1 cellular context compared by ENCODE assay signal in the genomic region with DNA sequence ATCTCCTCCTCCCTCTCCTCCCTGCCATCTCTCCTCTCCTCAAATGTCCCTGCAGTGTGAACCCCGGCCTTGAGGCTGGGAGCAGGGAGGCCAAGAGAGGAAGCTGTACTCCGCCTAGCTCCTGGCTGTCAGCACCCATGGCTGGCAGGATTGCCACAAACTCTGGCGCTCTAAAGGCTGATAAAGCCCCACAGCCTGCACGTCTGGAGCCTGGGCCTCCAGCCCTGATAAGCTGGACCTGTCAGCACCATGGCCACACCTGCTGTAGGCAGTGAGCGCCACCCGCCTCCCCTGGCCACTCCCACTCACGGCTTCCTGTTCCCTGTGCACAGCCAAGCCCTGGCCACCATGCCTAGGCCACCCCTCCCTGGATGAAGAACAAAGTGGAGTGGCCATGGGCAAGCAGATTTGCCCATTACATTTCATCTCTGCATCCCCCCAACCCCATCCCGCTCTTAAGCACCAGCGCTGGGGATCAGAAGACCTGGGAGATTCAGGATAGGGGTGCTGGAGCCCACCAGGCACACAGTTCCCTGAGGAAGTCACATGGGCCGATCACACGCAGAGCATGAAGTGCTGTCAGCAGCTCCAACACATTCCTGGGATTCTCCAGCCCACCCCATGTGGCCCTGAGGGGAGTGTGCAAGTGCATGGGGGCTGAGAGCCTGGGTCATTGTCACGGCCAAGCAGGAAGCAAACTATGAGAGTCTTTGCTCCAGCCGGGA.
TF ChIP-seq lines count a peak whose summit lies in the region.

No MANE protein-coding gene starts in this region.

TF ChIP-seq in K562, 482 proteins besides CTCF, POLR2A, EP300 and RAD21 (continued from another document and continues in another):
- TF ChIP-seq MECOM (CRISPR knock-in tag; IDR thresholded peaks at IDR 0.05) (peak; percentile 5; the same call in 1 of the 2 replicates), HMGN3 (IDR thresholded peaks at IDR 0.05; ENCODE audit: borderline replicate concordance, extremely low read depth, insufficient read length, low read depth, low read length) (peak; percentile 99), ZKSCAN1 (IDR thresholded peaks at IDR 0.05; ENCODE audit: low read depth, low read length) (peak; percentile 91), CBX2 (IDR thresholded peaks at IDR 0.05; ENCODE audit: insufficient read depth, low read length, poor library complexity, severe bottlenecking) (no peak), ZNF79 (CRISPR knock-in tag; IDR thresholded peaks at IDR 0.05; ENCODE audit: low read depth) (peak; percentile 47; the same call in 1 of the 2 replicates), ZNF583 (CRISPR knock-in tag; IDR thresholded peaks at IDR 0.05) (peak; percentile 80), GABPA (tag; conservative IDR thresholded peaks at IDR 0.05; ENCODE audit: low read depth) (peak; percentile 69), NBN (IDR thresholded peaks at IDR 0.05; ENCODE audit: low read depth) (peak; percentile 91; the same call in 1 of the 2 replicates), ZNF124 (CRISPR knock-in tag; IDR thresholded peaks at IDR 0.05) (no peak), MTA2 (IDR thresholded peaks at IDR 0.05; ENCODE audit: low read depth) (peak; percentile 89), ZKSCAN3 (CRISPR knock-in tag; IDR thresholded peaks at IDR 0.05) (peak; percentile 53; the same call in 1 of the 2 replicates), ZNF197 (CRISPR knock-in tag; IDR thresholded peaks at IDR 0.05; ENCODE audit: low read depth) (no peak), TCF7 (IDR thresholded peaks at IDR 0.05; ENCODE audit: borderline replicate concordance) (0 out of 2 replicates have a peak, but pooled peaks have one; percentile 76), ZNF217 (CRISPR knock-in tag; IDR thresholded peaks at IDR 0.05) (no peak), ZNF41 (CRISPR knock-in tag; conservative IDR thresholded peaks at IDR 0.05) (0 out of 2 replicates have a peak, but pooled peaks have one; percentile 3), NRF1 (conservative IDR thresholded peaks at IDR 0.05 in 1 of 2, IDR thresholded peaks at IDR 0.05 in 1 of 2) (peak; percentile 59 to 73), TAL1 (IDR thresholded peaks at IDR 0.05) (peak; percentile 94), CBX1 (IDR thresholded peaks at IDR 0.05; ENCODE audit: low read depth) (peak; percentile 77), SNIP1 (IDR thresholded peaks at IDR 0.05; ENCODE audit: low read depth) (no peak), ZNF121 (CRISPR knock-in tag; conservative IDR thresholded peaks at IDR 0.05) (no peak), NCOR1 (IDR thresholded peaks at IDR 0.05) (peak; percentile 97), STAT5B (CRISPR knock-in tag; IDR thresholded peaks at IDR 0.05) (no peak), SRSF9 (IDR thresholded peaks at IDR 0.05; ENCODE audit: borderline replicate concordance, low read depth, low read length) (no peak), FOXM1 (IDR thresholded peaks at IDR 0.05; ENCODE audit: low read depth) (peak; percentile 72; the same call in 1 of the 2 replicates), FOXM1 (CRISPR knock-in tag; IDR thresholded peaks at IDR 0.05; ENCODE audit: low read depth) (no peak), MTA1 (IDR thresholded peaks at IDR 0.05; ENCODE audit: borderline replicate concordance) (peak; percentile 71; the same call in 1 of the 2 replicates), NCOA4 (IDR thresholded peaks at IDR 0.05; ENCODE audit: partially characterized antibody) (no peak), ZNF311 (CRISPR knock-in tag; IDR thresholded peaks at IDR 0.05) (0 out of 2 replicates have a peak, but pooled peaks have one; percentile 10), TEAD4 (IDR thresholded peaks at IDR 0.05; ENCODE audit: low read length) (peak; percentile 97), TEAD4 (CRISPR knock-in tag; IDR thresholded peaks at IDR 0.05; ENCODE audit: borderline replicate concordance) (no peak)
- TF ChIP-seq, protein P1, sequence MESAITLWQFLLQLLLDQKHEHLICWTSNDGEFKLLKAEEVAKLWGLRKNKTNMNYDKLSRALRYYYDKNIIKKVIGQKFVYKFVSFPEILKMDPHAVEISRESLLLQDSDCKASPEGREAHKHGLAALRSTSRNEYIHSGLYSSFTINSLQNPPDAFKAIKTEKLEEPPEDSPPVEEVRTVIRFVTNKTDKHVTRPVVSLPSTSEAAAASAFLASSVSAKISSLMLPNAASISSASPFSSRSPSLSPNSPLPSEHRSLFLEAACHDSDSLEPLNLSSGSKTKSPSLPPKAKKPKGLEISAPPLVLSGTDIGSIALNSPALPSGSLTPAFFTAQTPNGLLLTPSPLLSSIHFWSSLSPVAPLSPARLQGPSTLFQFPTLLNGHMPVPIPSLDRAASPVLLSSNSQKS (CRISPR knock-in tag; IDR thresholded peaks at IDR 0.05) = no peak
- TF ChIP-seq, protein P2, sequence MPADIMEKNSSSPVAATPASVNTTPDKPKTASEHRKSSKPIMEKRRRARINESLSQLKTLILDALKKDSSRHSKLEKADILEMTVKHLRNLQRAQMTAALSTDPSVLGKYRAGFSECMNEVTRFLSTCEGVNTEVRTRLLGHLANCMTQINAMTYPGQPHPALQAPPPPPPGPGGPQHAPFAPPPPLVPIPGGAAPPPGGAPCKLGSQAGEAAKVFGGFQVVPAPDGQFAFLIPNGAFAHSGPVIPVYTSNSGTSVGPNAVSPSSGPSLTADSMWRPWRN (IDR thresholded peaks at IDR 0.05; ENCODE audit: low read depth) = peak; percentile 98
- TF ChIP-seq, protein P3, sequence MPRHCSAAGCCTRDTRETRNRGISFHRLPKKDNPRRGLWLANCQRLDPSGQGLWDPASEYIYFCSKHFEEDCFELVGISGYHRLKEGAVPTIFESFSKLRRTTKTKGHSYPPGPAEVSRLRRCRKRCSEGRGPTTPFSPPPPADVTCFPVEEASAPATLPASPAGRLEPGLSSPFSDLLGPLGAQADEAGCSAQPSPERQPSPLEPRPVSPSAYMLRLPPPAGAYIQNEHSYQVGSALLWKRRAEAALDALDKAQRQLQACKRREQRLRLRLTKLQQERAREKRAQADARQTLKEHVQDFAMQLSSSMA (CRISPR knock-in tag; IDR thresholded peaks at IDR 0.05) = no peak
- TF ChIP-seq, protein P4, sequence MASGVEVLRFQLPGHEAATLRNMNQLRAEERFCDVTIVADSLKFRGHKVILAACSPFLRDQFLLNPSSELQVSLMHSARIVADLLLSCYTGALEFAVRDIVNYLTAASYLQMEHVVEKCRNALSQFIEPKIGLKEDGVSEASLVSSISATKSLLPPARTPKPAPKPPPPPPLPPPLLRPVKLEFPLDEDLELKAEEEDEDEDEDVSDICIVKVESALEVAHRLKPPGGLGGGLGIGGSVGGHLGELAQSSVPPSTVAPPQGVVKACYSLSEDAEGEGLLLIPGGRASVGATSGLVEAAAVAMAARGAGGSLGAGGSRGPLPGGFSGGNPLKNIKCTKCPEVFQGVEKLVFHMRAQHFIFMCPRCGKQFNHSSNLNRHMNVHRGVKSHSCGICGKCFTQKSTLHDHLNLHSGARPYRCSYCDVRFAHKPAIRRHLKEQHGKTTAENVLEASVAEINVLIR (CRISPR knock-in tag; IDR thresholded peaks at IDR 0.05) = 0 out of 2 replicates have a peak, but pooled peaks have one; percentile 7
- TF ChIP-seq, protein P5, sequence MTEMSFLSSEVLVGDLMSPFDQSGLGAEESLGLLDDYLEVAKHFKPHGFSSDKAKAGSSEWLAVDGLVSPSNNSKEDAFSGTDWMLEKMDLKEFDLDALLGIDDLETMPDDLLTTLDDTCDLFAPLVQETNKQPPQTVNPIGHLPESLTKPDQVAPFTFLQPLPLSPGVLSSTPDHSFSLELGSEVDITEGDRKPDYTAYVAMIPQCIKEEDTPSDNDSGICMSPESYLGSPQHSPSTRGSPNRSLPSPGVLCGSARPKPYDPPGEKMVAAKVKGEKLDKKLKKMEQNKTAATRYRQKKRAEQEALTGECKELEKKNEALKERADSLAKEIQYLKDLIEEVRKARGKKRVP (CRISPR knock-in tag; IDR thresholded peaks at IDR 0.05) = peak; percentile 23
- TF ChIP-seq, protein P6, sequence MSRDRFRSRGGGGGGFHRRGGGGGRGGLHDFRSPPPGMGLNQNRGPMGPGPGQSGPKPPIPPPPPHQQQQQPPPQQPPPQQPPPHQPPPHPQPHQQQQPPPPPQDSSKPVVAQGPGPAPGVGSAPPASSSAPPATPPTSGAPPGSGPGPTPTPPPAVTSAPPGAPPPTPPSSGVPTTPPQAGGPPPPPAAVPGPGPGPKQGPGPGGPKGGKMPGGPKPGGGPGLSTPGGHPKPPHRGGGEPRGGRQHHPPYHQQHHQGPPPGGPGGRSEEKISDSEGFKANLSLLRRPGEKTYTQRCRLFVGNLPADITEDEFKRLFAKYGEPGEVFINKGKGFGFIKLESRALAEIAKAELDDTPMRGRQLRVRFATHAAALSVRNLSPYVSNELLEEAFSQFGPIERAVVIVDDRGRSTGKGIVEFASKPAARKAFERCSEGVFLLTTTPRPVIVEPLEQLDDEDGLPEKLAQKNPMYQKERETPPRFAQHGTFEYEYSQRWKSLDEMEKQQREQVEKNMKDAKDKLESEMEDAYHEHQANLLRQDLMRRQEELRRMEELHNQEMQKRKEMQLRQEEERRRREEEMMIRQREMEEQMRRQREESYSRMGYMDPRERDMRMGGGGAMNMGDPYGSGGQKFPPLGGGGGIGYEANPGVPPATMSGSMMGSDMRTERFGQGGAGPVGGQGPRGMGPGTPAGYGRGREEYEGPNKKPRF (IDR thresholded peaks at IDR 0.05; ENCODE audit: low read depth, low read length) = no peak
- TF ChIP-seq, protein P7, sequence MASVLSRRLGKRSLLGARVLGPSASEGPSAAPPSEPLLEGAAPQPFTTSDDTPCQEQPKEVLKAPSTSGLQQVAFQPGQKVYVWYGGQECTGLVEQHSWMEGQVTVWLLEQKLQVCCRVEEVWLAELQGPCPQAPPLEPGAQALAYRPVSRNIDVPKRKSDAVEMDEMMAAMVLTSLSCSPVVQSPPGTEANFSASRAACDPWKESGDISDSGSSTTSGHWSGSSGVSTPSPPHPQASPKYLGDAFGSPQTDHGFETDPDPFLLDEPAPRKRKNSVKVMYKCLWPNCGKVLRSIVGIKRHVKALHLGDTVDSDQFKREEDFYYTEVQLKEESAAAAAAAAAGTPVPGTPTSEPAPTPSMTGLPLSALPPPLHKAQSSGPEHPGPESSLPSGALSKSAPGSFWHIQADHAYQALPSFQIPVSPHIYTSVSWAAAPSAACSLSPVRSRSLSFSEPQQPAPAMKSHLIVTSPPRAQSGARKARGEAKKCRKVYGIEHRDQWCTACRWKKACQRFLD (CRISPR knock-in tag; IDR thresholded peaks at IDR 0.05) = peak; percentile 99
- TF ChIP-seq, protein P8, sequence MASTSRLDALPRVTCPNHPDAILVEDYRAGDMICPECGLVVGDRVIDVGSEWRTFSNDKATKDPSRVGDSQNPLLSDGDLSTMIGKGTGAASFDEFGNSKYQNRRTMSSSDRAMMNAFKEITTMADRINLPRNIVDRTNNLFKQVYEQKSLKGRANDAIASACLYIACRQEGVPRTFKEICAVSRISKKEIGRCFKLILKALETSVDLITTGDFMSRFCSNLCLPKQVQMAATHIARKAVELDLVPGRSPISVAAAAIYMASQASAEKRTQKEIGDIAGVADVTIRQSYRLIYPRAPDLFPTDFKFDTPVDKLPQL (IDR thresholded peaks at IDR 0.05; ENCODE audit: extremely low read depth, insufficient read length) = no peak
- TF ChIP-seq, protein P9, sequence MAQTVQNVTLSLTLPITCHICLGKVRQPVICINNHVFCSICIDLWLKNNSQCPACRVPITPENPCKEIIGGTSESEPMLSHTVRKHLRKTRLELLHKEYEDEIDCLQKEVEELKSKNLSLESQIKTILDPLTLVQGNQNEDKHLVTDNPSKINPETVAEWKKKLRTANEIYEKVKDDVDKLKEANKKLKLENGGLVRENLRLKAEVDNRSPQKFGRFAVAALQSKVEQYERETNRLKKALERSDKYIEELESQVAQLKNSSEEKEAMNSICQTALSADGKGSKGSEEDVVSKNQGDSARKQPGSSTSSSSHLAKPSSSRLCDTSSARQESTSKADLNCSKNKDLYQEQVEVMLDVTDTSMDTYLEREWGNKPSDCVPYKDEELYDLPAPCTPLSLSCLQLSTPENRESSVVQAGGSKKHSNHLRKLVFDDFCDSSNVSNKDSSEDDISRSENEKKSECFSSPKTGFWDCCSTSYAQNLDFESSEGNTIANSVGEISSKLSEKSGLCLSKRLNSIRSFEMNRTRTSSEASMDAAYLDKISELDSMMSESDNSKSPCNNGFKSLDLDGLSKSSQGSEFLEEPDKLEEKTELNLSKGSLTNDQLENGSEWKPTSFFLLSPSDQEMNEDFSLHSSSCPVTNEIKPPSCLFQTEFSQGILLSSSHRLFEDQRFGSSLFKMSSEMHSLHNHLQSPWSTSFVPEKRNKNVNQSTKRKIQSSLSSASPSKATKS (CRISPR knock-in tag; IDR thresholded peaks at IDR 0.05) = no peak; the same call in 1 of the 2 replicates
- TF ChIP-seq, protein P10, sequence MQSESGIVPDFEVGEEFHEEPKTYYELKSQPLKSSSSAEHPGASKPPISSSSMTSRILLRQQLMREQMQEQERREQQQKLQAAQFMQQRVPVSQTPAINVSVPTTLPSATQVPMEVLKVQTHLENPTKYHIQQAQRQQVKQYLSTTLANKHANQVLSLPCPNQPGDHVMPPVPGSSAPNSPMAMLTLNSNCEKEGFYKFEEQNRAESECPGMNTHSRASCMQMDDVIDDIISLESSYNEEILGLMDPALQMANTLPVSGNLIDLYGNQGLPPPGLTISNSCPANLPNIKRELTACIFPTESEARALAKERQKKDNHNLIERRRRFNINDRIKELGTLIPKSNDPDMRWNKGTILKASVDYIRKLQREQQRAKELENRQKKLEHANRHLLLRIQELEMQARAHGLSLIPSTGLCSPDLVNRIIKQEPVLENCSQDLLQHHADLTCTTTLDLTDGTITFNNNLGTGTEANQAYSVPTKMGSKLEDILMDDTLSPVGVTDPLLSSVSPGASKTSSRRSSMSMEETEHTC (IDR thresholded peaks at IDR 0.05) = peak; percentile 66; the same call in 1 of the 2 replicates
- TF ChIP-seq, protein P11, sequence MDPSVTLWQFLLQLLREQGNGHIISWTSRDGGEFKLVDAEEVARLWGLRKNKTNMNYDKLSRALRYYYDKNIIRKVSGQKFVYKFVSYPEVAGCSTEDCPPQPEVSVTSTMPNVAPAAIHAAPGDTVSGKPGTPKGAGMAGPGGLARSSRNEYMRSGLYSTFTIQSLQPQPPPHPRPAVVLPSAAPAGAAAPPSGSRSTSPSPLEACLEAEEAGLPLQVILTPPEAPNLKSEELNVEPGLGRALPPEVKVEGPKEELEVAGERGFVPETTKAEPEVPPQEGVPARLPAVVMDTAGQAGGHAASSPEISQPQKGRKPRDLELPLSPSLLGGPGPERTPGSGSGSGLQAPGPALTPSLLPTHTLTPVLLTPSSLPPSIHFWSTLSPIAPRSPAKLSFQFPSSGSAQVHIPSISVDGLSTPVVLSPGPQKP (CRISPR knock-in tag; IDR thresholded peaks at IDR 0.05) = no peak
